16 cellular contexts compared by ENCODE assay signal in the genomic region with DNA sequence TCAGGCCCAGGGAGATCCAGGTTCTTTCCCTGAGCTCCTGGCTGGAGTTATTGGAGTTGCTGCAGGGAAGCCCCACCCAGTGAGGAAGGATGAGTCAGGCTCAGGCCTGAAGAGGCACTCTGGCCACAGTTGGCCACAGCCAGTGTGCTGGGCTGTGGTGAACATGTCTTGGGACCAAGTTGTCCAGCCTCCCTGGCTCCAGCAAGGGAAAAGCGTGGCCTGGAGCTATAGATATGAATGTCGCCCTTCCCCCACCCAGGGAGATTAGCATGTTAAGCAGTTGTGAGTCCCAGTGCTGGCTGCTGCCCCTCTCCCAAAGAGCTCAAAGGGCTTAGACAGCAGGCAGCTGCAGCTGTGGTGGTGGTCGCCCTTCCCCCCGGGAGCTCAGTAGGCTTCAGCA.
A peak's percentile ranks its signal among the peaks of the same experiment; 100 is the strongest.
DNase-seq lines count a peak whose midpoint lies in the region; ATAC-seq and TF ChIP-seq lines count a peak whose summit lies in the region.
"Had no signal": no experiment of that assay in that cellular context is flagged by ENCODE, and none has a peak within 500 bp of the region (broad histone marks: within the 10 kb centered on the region; RNA-seq: fewer than 3 reads in every experiment).

No MANE protein-coding gene starts in this region.

- intact Hi-C loops in mammary epithelial cell (cut with micrococcal nuclease): no loop called here

- H3K4me1 ChIP-seq in mammary epithelial cell (ENCODE audit: insufficient read depth, low read length): no peaks in the 10 kb centered on the region

- no peak for ATAC-seq in HG03378 (IDR thresholded peaks at IDR 0.05; ENCODE audit: unreplicated experiment)
- ATAC-seq in GM19452 (IDR thresholded peaks at IDR 0.05; ENCODE audit: unreplicated experiment): no peak

- in situ Hi-C loops in mammary epithelial cell (cut with MboI; ENCODE audit: low sequenced_read_pairs in 2 of 2): no loop called here

- H3K79me2 ChIP-seq in mammary epithelial cell (ENCODE audit: insufficient read depth, low read length): no peaks in the 10 kb centered on the region

- no peaks in the 10 kb centered on the region for H3K36me3 ChIP-seq in mammary epithelial cell (ENCODE audit: insufficient read depth, low read length)

- no peak overlapping the region for H3K4me3 ChIP-seq in mammary epithelial cell (replicated peaks in 1 of 3; ENCODE audit: insufficient read depth in 1 of 3, low read depth in 2 of 3, low read length in 3 of 3)

- no peak for TF ChIP-seq CTCF in mammary epithelial cell (conservative IDR thresholded peaks at IDR 0.05 in 1 of 2, IDR thresholded peaks at IDR 0.05 in 1 of 2; ENCODE audit: extremely low read depth in 1 of 2, insufficient read depth in 1 of 2, low read depth in 1 of 2, low read length in 2 of 2)

- BruUV-seq in mammary epithelial cell (replicated peaks; lab: Mats Ljungman, UMichigan): no TSS peak

- H3K4me2 ChIP-seq in mammary epithelial cell (ENCODE audit: insufficient read depth, low read depth, low read length): no peak overlapping the region

- no peak overlapping the region for H2AFZ ChIP-seq in mammary epithelial cell (ENCODE audit: low read depth, low read length)

- WGBS in mammary epithelial cell (ENCODE audit: low coverage, missing lambda C conversion rate): 96% methylated on average over 4 of the region's 4 CpGs

- H3K9ac ChIP-seq in mammary epithelial cell (ENCODE audit: insufficient read depth, low read length): no peak overlapping the region

- no peaks in the 10 kb centered on the region for H3K9me3 ChIP-seq in mammary epithelial cell (replicated peaks; ENCODE audit: insufficient read depth, low read length)

- H3K27me3 ChIP-seq in mammary epithelial cell (ENCODE audit: insufficient read depth, low read length): peaks cover 3% of the 10 kb centered on the region

- CTCF ChIA-PET in mammary epithelial cell (lab: Charles Lee; ENCODE audit: low non-redundant PET): no interaction called here

- DNase-seq in ELF-1 (ENCODE audit: low read depth, low spot score) (peak; percentile 8), M059J (ENCODE audit: low read depth) (peak; percentile 9), mammary epithelial cell (peak; percentile 43), glomerular visceral epithelial cell (ENCODE audit: extremely low spot score) (peak; percentile 0), NCI-H2196 treated with DMSO at 0.1 percent for 48 hours (lab: John Stamatoyannopoulos, UW; ENCODE audit: unreplicated experiment) (no peak)
- DNase-seq in stimulated activated naive CD4-positive, alpha-beta T cell (lab: John Stamatoyannopoulos, UW): no peak
- DNase-seq: COR-L47, GDM1, H9, NCI-H146, NCI-H2081, NCI-H2227 treated with DMSO at 0.1 percent for 48 hours, NCI-H524 treated with DMSO at 0.1 percent for 48 hours, SHP77 treated with DMSO at 0.1 percent for 48 hours had no signal

- H3K27ac ChIP-seq in mammary epithelial cell (ENCODE audit: insufficient read depth, low read depth, low read length): no peak overlapping the region

- H4K20me1 ChIP-seq in mammary epithelial cell (ENCODE audit: insufficient read depth, low read length): no peaks in the 10 kb centered on the region

- dilution Hi-C loops in mammary epithelial cell (cut with HindIII; ENCODE audit: low sequenced_read_pairs): no loop called here

Comparison
In these comparisons a context has a peak if more than half of its experiments do, and no peak if none do; other contexts are left out.
1. DNase-seq: peak in ELF-1 (single experiment), M059J (single experiment), mammary epithelial cell (single experiment) and glomerular visceral epithelial cell (single experiment); none in stimulated activated naive CD4-positive, alpha-beta T cell (0 of 6) and NCI-H2196 treated with DMSO at 0.1 percent for 48 hours (single experiment).